In genomic region chr17:82095777-82096708, GRCh38 we compare ENCODE assay signal across 8 cellular contexts. TPM values are rescaled to one million over a fixed set of nuclear protein-coding genes. Genes with fewer than 3 reads are reported as not detected.
DNase-seq lines count a peak whose midpoint lies in the region; ATAC-seq, FAIRE-seq and TF ChIP-seq lines count a peak whose summit lies in the region.

No MANE protein-coding gene starts in this region.

- H3K79me2 ChIP-seq in KMS-11 (ENCODE audit: insufficient read depth, low read depth): peaks cover 41% of the 10 kb centered on the region

- FAIRE-seq in bronchial epithelial cell (lab: Jason Lieb, UNC): peak; percentile 13

- H3K27ac ChIP-seq in KMS-11: no peak overlapping the region; the same call in 1 of the 2 replicates

- TF ChIP-seq CTCF in BE2C (IDR thresholded peaks at IDR 0.05; ENCODE audit: low read depth, low read length): no peak
- TF ChIP-seq CTCF in KMS-11 (conservative IDR thresholded peaks at IDR 0.05; ENCODE audit: low read depth, low read length): no peak
- TF ChIP-seq CTCF in bronchial epithelial cell (IDR thresholded peaks at IDR 0.05; ENCODE audit: insufficient read depth, low read length, severe bottlenecking): no peak

- H3K4me1 ChIP-seq in BE2C (peaks cover 15% of the 10 kb centered on the region), KMS-11 (ENCODE audit: low read depth, poor library complexity, severe bottlenecking) (peaks cover 27% of the 10 kb centered on the region), mucosa of stomach (ENCODE audit: control insufficient read depth, insufficient read depth, low read length) (peaks cover 38% of the 10 kb centered on the region)

- no peak overlapping the region for H2AFZ ChIP-seq in KMS-11 (ENCODE audit: low read depth)

- H3K9me3 ChIP-seq in BE2C (peaks cover 4% of the 10 kb centered on the region; the same call in 1 of the 2 replicates), mucosa of stomach (ENCODE audit: control insufficient read depth, low read length) (no peaks in the 10 kb centered on the region)

- H3K36me3 ChIP-seq in BE2C (peaks cover 73% of the 10 kb centered on the region), KMS-11 (ENCODE audit: insufficient read depth) (peaks cover 17% of the 10 kb centered on the region; the same call in 1 of the 2 replicates), bronchial epithelial cell (ENCODE audit: control insufficient read depth, insufficient read depth, low read length) (peaks cover 45% of the 10 kb centered on the region), mucosa of stomach (ENCODE audit: control insufficient read depth, insufficient read depth, low read length) (peaks cover 6% of the 10 kb centered on the region)

- H3K4me2 ChIP-seq in KMS-11: peak overlapping the region; percentile 93

- peak; percentile 15 for DNase-seq in BE2C
- no peak for DNase-seq in bronchial epithelial cell (ENCODE audit: low read depth)
- DNase-seq in SKM-1 (lab: John Stamatoyannopoulos, UW; ENCODE audit: unreplicated experiment): no peak
- DNase-seq in NAMALWA (ENCODE audit: low spot score): no peak
- no peak for DNase-seq in Ammon's horn (ENCODE audit: low spot score)

- H4K20me1 ChIP-seq in KMS-11 (ENCODE audit: insufficient read depth): peaks cover 13% of the 10 kb centered on the region; the same call in 1 of the 2 replicates

- no peak for ATAC-seq in HG03175 (IDR thresholded peaks at IDR 0.05; ENCODE audit: unreplicated experiment)

- H3K4me3 ChIP-seq in BE2C (ENCODE audit: low read depth, low read length): peak overlapping the region; percentile 89
- H3K4me3 ChIP-seq in KMS-11 (IDR thresholded peaks at IDR 0.05; ENCODE audit: insufficient read depth, low read depth, low read length): no peak overlapping the region
- peak overlapping the region; percentile 84 for H3K4me3 ChIP-seq in bronchial epithelial cell (ENCODE audit: low read depth, low read length)
- no peak overlapping the region for H3K4me3 ChIP-seq in mucosa of stomach (ENCODE audit: low read length)

- peak overlapping the region; percentile 92; the same call in 1 of the 2 replicates for H3K9ac ChIP-seq in KMS-11
- H3K9ac ChIP-seq in mucosa of stomach (ENCODE audit: low read length): peak overlapping the region; percentile 74

- H3K27me3 ChIP-seq in BE2C: no peaks in the 10 kb centered on the region
- no peaks in the 10 kb centered on the region for H3K27me3 ChIP-seq in KMS-11 (ENCODE audit: insufficient read depth, low read depth)
- no peaks in the 10 kb centered on the region for H3K27me3 ChIP-seq in bronchial epithelial cell (ENCODE audit: control insufficient read depth, insufficient read depth, low read length)
- no peaks in the 10 kb centered on the region for H3K27me3 ChIP-seq in mucosa of stomach (ENCODE audit: control insufficient read depth, insufficient read depth, low read length)

RNA-seq across cellular contexts. Expression of gene FASN, which starts 2.0 kb away (rescaled TPM):
- 379 TPM for polyA plus RNA-seq in BE2C (2012; ENCODE audit: insufficient read depth, insufficient read length, low read depth)
- total RNA-seq in bronchial epithelial cell: 37.1 and 38.5 TPM in 2 replicates

RNA-seq across cellular contexts. Expression of gene DUS1L, which starts 30.4 kb away (rescaled TPM):
- polyA plus RNA-seq in BE2C (2012; ENCODE audit: insufficient read depth, insufficient read length, low read depth): 415 TPM
- total RNA-seq in bronchial epithelial cell: 122 and 125 TPM in 2 replicates

RNA-seq across cellular contexts. Expression of gene GPS1, which starts 44.3 kb away (rescaled TPM):
- 585 TPM for polyA plus RNA-seq in BE2C (2012; ENCODE audit: insufficient read depth, insufficient read length, low read depth)
- 83.7 and 117 TPM in 2 replicates for total RNA-seq in bronchial epithelial cell

RNA-seq across cellular contexts. Expression of gene RFNG, which starts 44.4 kb away (rescaled TPM):
- 73.1 TPM for polyA plus RNA-seq in BE2C (2012; ENCODE audit: insufficient read depth, insufficient read length, low read depth)
- 26.3 and 38.7 TPM in 2 replicates for total RNA-seq in bronchial epithelial cell

RNA-seq across cellular contexts. Expression of gene DCXR, which starts 58.5 kb away (rescaled TPM):
- polyA plus RNA-seq in BE2C (2012; ENCODE audit: insufficient read depth, insufficient read length, low read depth): 335 TPM
- 83.3 and 87.9 TPM in 2 replicates for total RNA-seq in bronchial epithelial cell

Comparison
In these comparisons a context has a peak if more than half of its experiments do, and no peak if none do; other contexts are left out.
1. H3K4me3 ChIP-seq: peak in BE2C (single experiment) and bronchial epithelial cell (single experiment); none in KMS-11 (single experiment) and mucosa of stomach (single experiment).